ENCODE assay signal across 1 cellular context in the genomic region with DNA sequence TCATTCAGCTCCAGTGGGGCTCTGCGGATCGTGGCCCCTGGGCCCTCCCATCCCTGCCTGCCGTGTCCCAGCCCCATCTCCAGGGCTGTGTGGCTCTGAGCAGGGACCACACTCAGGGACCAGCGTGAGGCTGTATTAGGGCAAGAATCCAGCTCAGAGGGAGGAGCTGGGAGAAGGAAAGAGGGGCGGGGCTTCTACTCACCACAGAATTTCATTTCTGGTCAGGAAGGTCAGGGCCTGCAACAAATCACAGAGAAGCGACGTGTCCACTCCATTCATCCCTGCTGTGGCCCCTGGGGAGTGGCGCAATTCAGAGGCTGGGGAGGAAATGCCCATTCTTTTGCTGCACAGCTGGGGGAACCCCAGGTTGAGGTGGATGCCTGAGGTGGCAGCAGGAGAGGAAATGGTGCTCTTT.
TF ChIP-seq lines count a peak whose summit lies in the region.

No MANE protein-coding gene starts in this region.

TF ChIP-seq in GM12878, 131 proteins besides CTCF, POLR2A, EP300 and RAD21 (continued from another document):
- TF ChIP-seq, protein P1, sequence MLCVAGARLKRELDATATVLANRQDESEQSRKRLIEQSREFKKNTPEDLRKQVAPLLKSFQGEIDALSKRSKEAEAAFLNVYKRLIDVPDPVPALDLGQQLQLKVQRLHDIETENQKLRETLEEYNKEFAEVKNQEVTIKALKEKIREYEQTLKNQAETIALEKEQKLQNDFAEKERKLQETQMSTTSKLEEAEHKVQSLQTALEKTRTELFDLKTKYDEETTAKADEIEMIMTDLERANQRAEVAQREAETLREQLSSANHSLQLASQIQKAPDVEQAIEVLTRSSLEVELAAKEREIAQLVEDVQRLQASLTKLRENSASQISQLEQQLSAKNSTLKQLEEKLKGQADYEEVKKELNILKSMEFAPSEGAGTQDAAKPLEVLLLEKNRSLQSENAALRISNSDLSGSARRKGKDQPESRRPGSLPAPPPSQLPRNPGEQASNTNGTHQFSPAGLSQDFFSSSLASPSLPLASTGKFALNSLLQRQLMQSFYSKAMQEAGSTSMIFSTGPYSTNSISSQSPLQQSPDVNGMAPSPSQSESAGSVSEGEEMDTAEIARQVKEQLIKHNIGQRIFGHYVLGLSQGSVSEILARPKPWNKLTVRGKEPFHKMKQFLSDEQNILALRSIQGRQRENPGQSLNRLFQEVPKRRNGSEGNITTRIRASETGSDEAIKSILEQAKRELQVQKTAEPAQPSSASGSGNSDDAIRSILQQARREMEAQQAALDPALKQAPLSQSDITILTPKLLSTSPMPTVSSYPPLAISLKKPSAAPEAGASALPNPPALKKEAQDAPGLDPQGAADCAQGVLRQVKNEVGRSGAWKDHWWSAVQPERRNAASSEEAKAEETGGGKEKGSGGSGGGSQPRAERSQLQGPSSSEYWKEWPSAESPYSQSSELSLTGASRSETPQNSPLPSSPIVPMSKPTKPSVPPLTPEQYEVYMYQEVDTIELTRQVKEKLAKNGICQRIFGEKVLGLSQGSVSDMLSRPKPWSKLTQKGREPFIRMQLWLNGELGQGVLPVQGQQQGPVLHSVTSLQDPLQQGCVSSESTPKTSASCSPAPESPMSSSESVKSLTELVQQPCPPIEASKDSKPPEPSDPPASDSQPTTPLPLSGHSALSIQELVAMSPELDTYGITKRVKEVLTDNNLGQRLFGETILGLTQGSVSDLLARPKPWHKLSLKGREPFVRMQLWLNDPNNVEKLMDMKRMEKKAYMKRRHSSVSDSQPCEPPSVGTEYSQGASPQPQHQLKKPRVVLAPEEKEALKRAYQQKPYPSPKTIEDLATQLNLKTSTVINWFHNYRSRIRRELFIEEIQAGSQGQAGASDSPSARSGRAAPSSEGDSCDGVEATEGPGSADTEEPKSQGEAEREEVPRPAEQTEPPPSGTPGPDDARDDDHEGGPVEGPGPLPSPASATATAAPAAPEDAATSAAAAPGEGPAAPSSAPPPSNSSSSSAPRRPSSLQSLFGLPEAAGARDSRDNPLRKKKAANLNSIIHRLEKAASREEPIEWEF (IDR thresholded peaks at IDR 0.05; ENCODE audit: insufficient replicate concordance, low read depth, low read length): no peak
